ENCODE assay signal across 24 cellular contexts in genomic region chr7:27202741-27203134, GRCh38. TPM values are rescaled to one million over a fixed set of nuclear protein-coding genes. Genes with fewer than 3 reads are reported as not detected.
A peak's percentile ranks its signal among the peaks of the same experiment; 100 is the strongest.
DNase-seq lines count a peak whose midpoint lies in the region; ATAC-seq and TF ChIP-seq lines count a peak whose summit lies in the region.
"Had no signal": no experiment of that assay in that cellular context is flagged by ENCODE, and none has a peak within 500 bp of the region (broad histone marks: within the 10 kb centered on the region; RNA-seq: fewer than 3 reads in every experiment).

No MANE protein-coding gene starts in this region.

- H3K4me1 ChIP-seq in Loucy (ENCODE audit: insufficient read depth, low read length, poor library complexity, severe bottlenecking) (peaks cover 18% of the 10 kb centered on the region), hepatocyte (ENCODE audit: insufficient read depth) (peaks cover 4% of the 10 kb centered on the region)

- H3K9me3 ChIP-seq in Loucy (ENCODE audit: insufficient read depth, low read depth, low read length) (no peaks in the 10 kb centered on the region), hepatocyte (ENCODE audit: low read depth) (no peaks in the 10 kb centered on the region)
- H3K9me3 ChIP-seq: gastroesophageal sphincter, right lobe of liver, thoracic aorta had no signal

- POLR2A ChIA-PET in BJ (lab: Charles Lee) = no interaction called here

- H3K27me3 ChIP-seq in BJ (ENCODE audit: control insufficient read depth, insufficient read depth, low read length) (no peaks in the 10 kb centered on the region), Loucy (ENCODE audit: insufficient read depth, low read length, poor library complexity, severe bottlenecking) (no peaks in the 10 kb centered on the region), hepatocyte (peaks cover 91% of the 10 kb centered on the region)

- DNase-seq in BJ (ENCODE audit: low read depth) (no peak), hepatocyte (ENCODE audit: low spot score) (no peak)
- DNase-seq in stimulated activated naive CD4-positive, alpha-beta T cell treated with Interleukin-2 at 50 U/mL for 16 hours (lab: John Stamatoyannopoulos, UW) = no peak
- DNase-seq: ACHN; activated CD8-positive, alpha-beta memory T cell treated with anti-CD3 and anti-CD28 coated beads, Interleukin-2, amount 10 ng/mL, durations not matched to agents 7 days and 5 days; DMS 273 treated with DMSO at 0.1 percent for 48 hours; naive B cell; NCI-H1930; NCI-H2227 treated with DMSO at 0.1 percent for 48 hours; NCI-H774; right lobe of liver; SHP77; stimulated activated CD4-positive, alpha-beta T cell treated with anti-CD3 and anti-CD28 coated beads, Interleukin-15, amount 100 ng/mL, for 24 hours; SW 1271 had no signal

- ATAC-seq in GM19463 (IDR thresholded peaks at IDR 0.05; ENCODE audit: unreplicated experiment) (no peak), GM19455 (IDR thresholded peaks at IDR 0.05; ENCODE audit: unreplicated experiment) (no peak)
- ATAC-seq: activated CD8-positive, alpha-beta memory T cell treated with anti-CD3 and anti-CD28 coated beads, Interleukin-2, amount 10 ng/mL, durations not matched to agents 7 days and 5 days; gastroesophageal sphincter; right lobe of liver had no signal

- H3K4me2 ChIP-seq in Loucy (ENCODE audit: low read depth, low read length, poor library complexity, severe bottlenecking) (peak overlapping the region; percentile 90), hepatocyte (peak overlapping the region; percentile 90)
- H3K4me2 ChIP-seq: KMS-11 had no signal

- H3K36me3 ChIP-seq in BJ (ENCODE audit: control insufficient read depth, insufficient read depth, low read length) (no peaks in the 10 kb centered on the region), Loucy (ENCODE audit: insufficient read depth, low read length) (no peaks in the 10 kb centered on the region), hepatocyte (replicated peaks; ENCODE audit: insufficient read depth, low read depth) (no peaks in the 10 kb centered on the region)
- H3K36me3 ChIP-seq: gastroesophageal sphincter, right lobe of liver, thoracic aorta had no signal

- WGBS in hepatocyte (ENCODE audit: low lambda C conversion rate, missing lambda C conversion rate) = 20% methylated on average over 4 of the region's 4 CpGs

- H3K9ac ChIP-seq in Loucy (ENCODE audit: low read depth, low read length, poor library complexity, severe bottlenecking) = no peak overlapping the region
- H3K9ac ChIP-seq: KMS-11 had no signal

- no peak for TF ChIP-seq CTCF in BJ (IDR thresholded peaks at IDR 0.05; ENCODE audit: insufficient read depth, low read depth, low read length)
- TF ChIP-seq CTCF in Loucy (conservative IDR thresholded peaks at IDR 0.05; ENCODE audit: low read length) = no peak
- no peak for TF ChIP-seq CTCF in hepatocyte (IDR thresholded peaks at IDR 0.05; ENCODE audit: poor library complexity)

- peak overlapping the region; percentile 82 for H3K27ac ChIP-seq in hepatocyte
- H3K27ac ChIP-seq: gastroesophageal sphincter, KMS-11, right lobe of liver, thoracic aorta had no signal

- H3K9me2 ChIP-seq in Loucy (replicated peaks; ENCODE audit: low read depth, low read length) (no peaks in the 10 kb centered on the region), hepatocyte (replicated peaks; ENCODE audit: insufficient read depth) (no peaks in the 10 kb centered on the region)

- H3K79me2 ChIP-seq in Loucy (ENCODE audit: insufficient read depth, low read length) (peaks cover 49% of the 10 kb centered on the region), hepatocyte (peaks cover 73% of the 10 kb centered on the region)

- H2AFZ ChIP-seq in Loucy (ENCODE audit: low read length) = no peak overlapping the region
- H2AFZ ChIP-seq in hepatocyte = no peak overlapping the region

- no peaks in the 10 kb centered on the region for H3F3A ChIP-seq in Loucy (ENCODE audit: low read depth)

- CTCF ChIA-PET in BJ (lab: Yijun Ruan, JAX) = interaction anchor here (1.1 kb wide), 1 partner anchor 9 kb away, joined by 4 read pairs; no protein-coding TSS in a partner anchor

- peaks cover 15% of the 10 kb centered on the region for H4K20me1 ChIP-seq in Loucy (ENCODE audit: insufficient read depth, low read length, poor library complexity, severe bottlenecking)
- H4K20me1 ChIP-seq in hepatocyte (ENCODE audit: insufficient read depth, poor library complexity, severe bottlenecking) = peaks cover 11% of the 10 kb centered on the region

- H3K4me3 ChIP-seq in BJ (ENCODE audit: low read depth, low read length) (peak overlapping the region; percentile 16; the same call in 1 of the 2 replicates), Loucy (ENCODE audit: low read length, poor library complexity, severe bottlenecking) (no peak overlapping the region), hepatocyte (peak overlapping the region; percentile 25)
- H3K4me3 ChIP-seq: gastroesophageal sphincter, right lobe of liver, thoracic aorta had no signal

RNA-seq across cellular contexts. Expression of gene HOXA13, which starts 2.8 kb away (rescaled TPM):
- polyA plus RNA-seq in BJ (2011; rRNA removed) (4.6 and 9.2 TPM in 2 replicates), hepatocyte (6.1 and 6.2 TPM in 2 replicates)
- polyA minus RNA-seq in BJ (2011; rRNA and poly(A)+ RNA removed) = 4.9 and 5.7 TPM in 2 replicates
- total RNA-seq in hepatocyte = 13.0 and 14.2 TPM in 2 replicates
- total RNA-seq: activated CD8-positive, alpha-beta memory T cell treated with anti-CD3 and anti-CD28 coated beads, Interleukin-2, amount 10 ng/mL, durations not matched to agents 7 days and 5 days; activated T-helper 1 cell treated with anti-CD3 and anti-CD28 coated beads, Interleukin-12 subunit alpha, Interleukin-12 subunit beta, Interleukin-2, Interleukin-4 antibody, amounts not matched to agents 30 ng/mL and 10 ng/mL and 1 ng/mL, durations not matched to agents 14 hours and 24 hours and 36 hours; osteocyte; right lobe of liver had no signal
- polyA plus RNA-seq: CD14-positive monocyte, esophagus had no signal

RNA-seq across cellular contexts. Expression of gene HOXA11, which starts 17.7 kb away (rescaled TPM):
- polyA plus RNA-seq in BJ (2011; rRNA removed) = 27.7 and 34.0 TPM in 2 replicates
- polyA minus RNA-seq in BJ (2011; rRNA and poly(A)+ RNA removed) = 8.4 and 15.0 TPM in 2 replicates
- 6.4 and 9.6 TPM in 2 replicates for total RNA-seq in hepatocyte
- 5.4 and 7.6 TPM in 2 replicates for polyA plus RNA-seq in hepatocyte
- total RNA-seq: activated CD8-positive, alpha-beta memory T cell treated with anti-CD3 and anti-CD28 coated beads, Interleukin-2, amount 10 ng/mL, durations not matched to agents 7 days and 5 days; activated T-helper 1 cell treated with anti-CD3 and anti-CD28 coated beads, Interleukin-12 subunit alpha, Interleukin-12 subunit beta, Interleukin-2, Interleukin-4 antibody, amounts not matched to agents 30 ng/mL and 10 ng/mL and 1 ng/mL, durations not matched to agents 14 hours and 24 hours and 36 hours; osteocyte; right lobe of liver had no signal
- polyA plus RNA-seq: CD14-positive monocyte, esophagus had no signal

RNA-seq across cellular contexts. Expression of gene HOXA10, which starts 28.6 kb away (rescaled TPM):
- 54.7 and 59.6 TPM in 2 replicates for polyA plus RNA-seq in BJ (2011; rRNA removed)
- polyA minus RNA-seq in BJ (2011; rRNA and poly(A)+ RNA removed) = 32.3 and 43.4 TPM in 2 replicates
- 9.9 and 15.1 TPM in 2 replicates for total RNA-seq in hepatocyte
- 7.7 and 8.1 TPM in 2 replicates for polyA plus RNA-seq in hepatocyte
- total RNA-seq: activated CD8-positive, alpha-beta memory T cell treated with anti-CD3 and anti-CD28 coated beads, Interleukin-2, amount 10 ng/mL, durations not matched to agents 7 days and 5 days; activated T-helper 1 cell treated with anti-CD3 and anti-CD28 coated beads, Interleukin-12 subunit alpha, Interleukin-12 subunit beta, Interleukin-2, Interleukin-4 antibody, amounts not matched to agents 30 ng/mL and 10 ng/mL and 1 ng/mL, durations not matched to agents 14 hours and 24 hours and 36 hours; osteocyte; right lobe of liver had no signal

RNA-seq across cellular contexts. Expression of gene HOXA9, which starts 37.4 kb away (rescaled TPM):
- polyA plus RNA-seq in BJ (2011; rRNA removed) (12.6 and 15.0 TPM in 2 replicates), hepatocyte (3.5 and 4.4 TPM in 2 replicates)
- polyA minus RNA-seq in BJ (2011; rRNA and poly(A)+ RNA removed) = 1.4 and 3.4 TPM in 2 replicates
- total RNA-seq in hepatocyte = 3.6 and 5.9 TPM in 2 replicates
- total RNA-seq: activated CD8-positive, alpha-beta memory T cell treated with anti-CD3 and anti-CD28 coated beads, Interleukin-2, amount 10 ng/mL, durations not matched to agents 7 days and 5 days; activated T-helper 1 cell treated with anti-CD3 and anti-CD28 coated beads, Interleukin-12 subunit alpha, Interleukin-12 subunit beta, Interleukin-2, Interleukin-4 antibody, amounts not matched to agents 30 ng/mL and 10 ng/mL and 1 ng/mL, durations not matched to agents 14 hours and 24 hours and 36 hours; osteocyte; thoracic aorta had no signal

RNA-seq across cellular contexts. Expression of gene EVX1, which starts 39.9 kb away (rescaled TPM):
- polyA plus RNA-seq in BJ (2011; rRNA removed) = not detected in 2 replicates
- not detected in 2 replicates for polyA minus RNA-seq in BJ (2011; rRNA and poly(A)+ RNA removed)
- 1.1 and 1.6 TPM in 2 replicates for total RNA-seq in hepatocyte
- polyA plus RNA-seq in hepatocyte = 0.95 and 1.9 TPM in 2 replicates
- total RNA-seq: activated CD8-positive, alpha-beta memory T cell treated with anti-CD3 and anti-CD28 coated beads, Interleukin-2, amount 10 ng/mL, durations not matched to agents 7 days and 5 days; activated T-helper 1 cell treated with anti-CD3 and anti-CD28 coated beads, Interleukin-12 subunit alpha, Interleukin-12 subunit beta, Interleukin-2, Interleukin-4 antibody, amounts not matched to agents 30 ng/mL and 10 ng/mL and 1 ng/mL, durations not matched to agents 14 hours and 24 hours and 36 hours; gastroesophageal sphincter; osteocyte; right lobe of liver; thoracic aorta had no signal
- polyA plus RNA-seq: CD14-positive monocyte, esophagus had no signal
